ENCODE assay signal across 8 cellular contexts in genomic region chr3:47421741-47422649, GRCh38. TPM values are rescaled to one million over a fixed set of nuclear protein-coding genes. Genes with fewer than 3 reads are reported as not detected.
A peak's percentile ranks its signal among the peaks of the same experiment; 100 is the strongest.
DNase-seq lines count a peak whose midpoint lies in the region; ATAC-seq and TF ChIP-seq lines count a peak whose summit lies in the region.

No MANE protein-coding gene starts in this region.

- H4K91ac ChIP-seq in mesenchymal stem cell (ENCODE audit: low read length): peak overlapping the region; percentile 92

- no peak for ATAC-seq in HG03045 (IDR thresholded peaks at IDR 0.05; ENCODE audit: unreplicated experiment)

- H3K4me3 ChIP-seq in OCI-LY3 (ENCODE audit: low read length): no peak overlapping the region
- H3K4me3 ChIP-seq in cardiac fibroblast (replicated peaks in 1 of 2; ENCODE audit: low read depth in 2 of 2, low read length in 2 of 2): no peak overlapping the region
- no peak overlapping the region for H3K4me3 ChIP-seq in mesenchymal stem cell (ENCODE audit: insufficient read depth in 1 of 2, low read depth in 1 of 2, low read length in 2 of 2)

- DNase-seq in NCI-H1092 treated with DMSO at 0.1 percent for 48 hours (lab: John Stamatoyannopoulos, UW) (peak; percentile 17), NCI-H1092 (lab: John Stamatoyannopoulos, UW) (no peak), cardiac fibroblast (ENCODE audit: low read depth in 2 of 2) (peak; percentile 21 to 36), mesenchymal stem cell (peak; percentile 37), Ammon's horn (ENCODE audit: low spot score) (no peak), SKM-1 (lab: John Stamatoyannopoulos, UW; ENCODE audit: unreplicated experiment) (no peak)

- H3K36me3 ChIP-seq in OCI-LY3 (replicated peaks; ENCODE audit: low read depth, low read length): peaks cover 33% of the 10 kb centered on the region
- H3K36me3 ChIP-seq in mesenchymal stem cell (ENCODE audit: control insufficient read depth in 1 of 2, insufficient read depth in 2 of 2, low read depth in 1 of 2, low read length in 2 of 2): peaks cover 62 to 87% of the 10 kb centered on the region in 2 experiments

- peak overlapping the region in 1 of 2 experiments; percentile 4 for H2BK12ac ChIP-seq in mesenchymal stem cell (ENCODE audit: low read length in 2 of 2)

- H2BK15ac ChIP-seq in mesenchymal stem cell (ENCODE audit: low read depth, poor library complexity, severe bottlenecking): no peak overlapping the region

- peaks cover 25% of the 10 kb centered on the region for H3K79me1 ChIP-seq in mesenchymal stem cell (replicated peaks; ENCODE audit: low read length, poor library complexity, severe bottlenecking)

- peak overlapping the region; percentile 65; the same call in 1 of the 2 replicates for H3K9ac ChIP-seq in OCI-LY3 (ENCODE audit: low read length)
- H3K9ac ChIP-seq in mesenchymal stem cell (ENCODE audit: low read length): peak overlapping the region; percentile 84

- no peak overlapping the region for H3K14ac ChIP-seq in mesenchymal stem cell (ENCODE audit: low read length in 2 of 2)

- peaks cover 6% of the 10 kb centered on the region for H3K4me1 ChIP-seq in OCI-LY3 (ENCODE audit: low read length)
- H3K4me1 ChIP-seq in mesenchymal stem cell (ENCODE audit: control insufficient read depth, insufficient read depth, low read depth, low read length): peaks cover 35% of the 10 kb centered on the region

- H2AK5ac ChIP-seq in mesenchymal stem cell (ENCODE audit: low read length, severe bottlenecking): peak overlapping the region; percentile 78

- WGBS in mesenchymal stem cell: 88% methylated on average over 13 of the region's 13 CpGs

- H3K18ac ChIP-seq in mesenchymal stem cell (ENCODE audit: low read depth in 1 of 2, low read length in 2 of 2): peak overlapping the region; percentile 45 to 82

- no peaks in the 10 kb centered on the region for H3K9me3 ChIP-seq in OCI-LY3 (ENCODE audit: insufficient read depth, low read length)
- H3K9me3 ChIP-seq in mesenchymal stem cell (ENCODE audit: control insufficient read depth, low read length): no peaks in the 10 kb centered on the region

- H2BK120ac ChIP-seq in mesenchymal stem cell (ENCODE audit: low read depth, low read length): no peak overlapping the region

- H3K79me2 ChIP-seq in OCI-LY3 (ENCODE audit: low read length): no peaks in the 10 kb centered on the region; the same call in 1 of the 2 replicates

- TF ChIP-seq CTCF in OCI-LY3 (IDR thresholded peaks at IDR 0.05; ENCODE audit: low read depth, low read length): peak; percentile 40
- TF ChIP-seq CTCF in cardiac fibroblast (IDR thresholded peaks at IDR 0.05; ENCODE audit: low read depth, low read length): peak; percentile 24

- H4K8ac ChIP-seq in mesenchymal stem cell (ENCODE audit: low read length): peak overlapping the region; percentile 97

- H3K4me2 ChIP-seq in OCI-LY3 (ENCODE audit: low read length): peak overlapping the region; percentile 66
- no peak overlapping the region for H3K4me2 ChIP-seq in mesenchymal stem cell (ENCODE audit: low read length, poor library complexity, severe bottlenecking)

- H4K20me1 ChIP-seq in OCI-LY3 (ENCODE audit: insufficient read depth, low read length): no peaks in the 10 kb centered on the region

- H3K4ac ChIP-seq in mesenchymal stem cell (ENCODE audit: low read depth in 1 of 2, low read length in 2 of 2): peak overlapping the region; percentile 36 to 47

- H3K27me3 ChIP-seq in OCI-LY3 (ENCODE audit: low read depth, low read length): no peaks in the 10 kb centered on the region
- H3K27me3 ChIP-seq in mesenchymal stem cell (ENCODE audit: control insufficient read depth in 1 of 2, insufficient read depth in 1 of 2, low read length in 2 of 2): no peaks in the 10 kb centered on the region

- no peak overlapping the region for H3K23ac ChIP-seq in mesenchymal stem cell (ENCODE audit: low read length in 2 of 2)

- H3K27ac ChIP-seq in OCI-LY3 (ENCODE audit: low read length) (peak overlapping the region; percentile 75), mesenchymal stem cell (ENCODE audit: low read length, poor library complexity, severe bottlenecking) (no peak overlapping the region)

- H2AFZ ChIP-seq in OCI-LY3 (ENCODE audit: low read depth, low read length): peak overlapping the region; percentile 74
- H2AFZ ChIP-seq in mesenchymal stem cell (ENCODE audit: low read depth, low read length): peak overlapping the region; percentile 15

- H2BK5ac ChIP-seq in mesenchymal stem cell (ENCODE audit: low read depth, low read length, poor library complexity, severe bottlenecking): no peak overlapping the region

RNA-seq across cellular contexts. Expression of gene PTPN23, which starts 41.2 kb away (rescaled TPM):
- 27.7 TPM for polyA plus RNA-seq in mesenchymal stem cell (2013, experiment 1 of 2)
- polyA plus RNA-seq in mesenchymal stem cell (2013, experiment 2 of 2): 26.0 TPM

RNA-seq across cellular contexts. Expression of gene SCAP, which starts 53.7 kb away (rescaled TPM):
- polyA plus RNA-seq in mesenchymal stem cell (2013, experiment 1 of 2): 37.9 TPM
- polyA plus RNA-seq in mesenchymal stem cell (2013, experiment 2 of 2): 37.2 TPM

Comparison
In these comparisons a context has a peak if more than half of its experiments do, and no peak if none do; other contexts are left out.
1. DNase-seq: peak in NCI-H1092 treated with DMSO at 0.1 percent for 48 hours (single experiment), cardiac fibroblast (2 of 2) and mesenchymal stem cell (single experiment); none in NCI-H1092 (single experiment), Ammon's horn (single experiment) and SKM-1 (single experiment).